In genomic region chr1:230517786-230518185, GRCh38 we compare ENCODE assay signal across 1 cellular context.
TF ChIP-seq lines count a peak whose summit lies in the region.

No MANE protein-coding gene starts in this region.

TF ChIP-seq in H1, 55 proteins besides CTCF, POLR2A, EP300 and RAD21:
- TF ChIP-seq BRCA1 (IDR thresholded peaks at IDR 0.05; ENCODE audit: low read depth, low read length) (no peak), SIX5 (IDR thresholded peaks at IDR 0.05; ENCODE audit: low read depth, low read length) (no peak), SIRT6 (IDR thresholded peaks at IDR 0.05; ENCODE audit: low read length) (no peak), HDAC6 (IDR thresholded peaks at IDR 0.05; ENCODE audit: low read depth, low read length) (no peak), CHD7 (IDR thresholded peaks at IDR 0.05; ENCODE audit: insufficient replicate concordance, low read length) (no peak), RBBP5 (IDR thresholded peaks at IDR 0.05; ENCODE audit: borderline replicate concordance, low read depth, low read length) (no peak), CBX5 (IDR thresholded peaks at IDR 0.05; ENCODE audit: low read depth, low read length) (no peak), FOSL1 (IDR thresholded peaks at IDR 0.05; ENCODE audit: insufficient read depth, low read depth, low read length) (no peak), POLR2AphosphoS5 (IDR thresholded peaks at IDR 0.05; ENCODE audit: low read depth, low read length) (no peak), SP2 (IDR thresholded peaks at IDR 0.05; ENCODE audit: low read length) (no peak), TBP (IDR thresholded peaks at IDR 0.05; ENCODE audit: low read depth, low read length) (no peak), JUN (IDR thresholded peaks at IDR 0.05; ENCODE audit: low read depth, low read length) (no peak), SAP30 (IDR thresholded peaks at IDR 0.05; ENCODE audit: insufficient read depth, insufficient replicate concordance, low read length) (no peak), KDM5A (IDR thresholded peaks at IDR 0.05; ENCODE audit: low read length) (no peak), BCL11A (IDR thresholded peaks at IDR 0.05; ENCODE audit: low read depth in 2 of 2, low read length in 2 of 2) (no peak), RNF2 (IDR thresholded peaks at IDR 0.05; ENCODE audit: borderline replicate concordance, low read depth, low read length, missing control alignments, poor library complexity, severe bottlenecking) (no peak), ATF3 (IDR thresholded peaks at IDR 0.05; ENCODE audit: insufficient read depth, low read depth, low read length) (no peak), SUZ12 (IDR thresholded peaks at IDR 0.05; ENCODE audit: low read length) (no peak)
